Comparison of ENCODE assay signal across 25 cellular contexts in the genomic region with DNA sequence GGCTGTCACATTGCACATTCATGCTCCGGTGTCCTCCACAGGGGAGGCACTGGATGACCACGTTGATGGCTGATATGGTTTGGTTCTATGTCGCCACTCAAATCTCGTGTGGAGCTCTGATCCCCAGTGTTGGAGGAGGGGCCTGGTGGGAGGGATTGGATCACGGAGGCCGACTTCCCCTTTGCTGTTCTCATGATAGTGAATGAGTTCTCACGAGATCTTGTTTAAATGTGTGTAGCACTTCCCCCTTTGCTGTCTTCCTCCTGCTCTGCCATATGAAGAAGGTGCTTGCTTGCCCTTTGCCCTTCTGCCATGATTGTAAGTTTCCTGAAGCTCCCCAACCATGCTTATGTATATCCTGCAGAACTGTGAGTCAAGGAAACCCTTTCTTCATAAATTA. TPM values are rescaled to one million over a fixed set of nuclear protein-coding genes. Genes with fewer than 3 reads are reported as not detected.
DNase-seq lines count a peak whose midpoint lies in the region; ATAC-seq and TF ChIP-seq lines count a peak whose summit lies in the region.
"Had no signal": no experiment of that assay in that cellular context is flagged by ENCODE, and none has a peak within 500 bp of the region (broad histone marks: within the 10 kb centered on the region; RNA-seq: fewer than 3 reads in every experiment).

No MANE protein-coding gene starts in this region.

- TF ChIP-seq CTCF in colonic mucosa (IDR thresholded peaks at IDR 0.05) (no peak), HFFc6 (IDR thresholded peaks at IDR 0.05) (no peak)

- H3K36me3 Mint-ChIP-seq in HFFc6 (ENCODE audit: low read depth), result no peaks in the 10 kb centered on the region
- H3K36me3 Mint-ChIP-seq: activated naive CD8-positive, alpha-beta T cell treated with anti-CD3 and anti-CD28 coated beads for 36 hours had no signal

- peak overlapping the region; percentile 85 for H3K27ac ChIP-seq in colonic mucosa
- H3K27ac ChIP-seq: neutrophil, SJSA1 had no signal

- DNase-seq in SKM-1 treated with dmso at 0.1 percent for 144 hours (lab: John Stamatoyannopoulos, UW; ENCODE audit: unreplicated experiment) (peak; percentile 27), SKM-1 (lab: John Stamatoyannopoulos, UW; ENCODE audit: unreplicated experiment) (no peak), OCI-M2 (lab: John Stamatoyannopoulos, UW; ENCODE audit: unreplicated experiment) (peak; percentile 18), colonic mucosa (peak; percentile 59), DMS114 treated with DMSO at 0.1 percent for 48 hours (lab: John Stamatoyannopoulos, UW; ENCODE audit: unreplicated experiment) (no peak), Right ventricle myocardium inferior (ENCODE audit: missing footprints) (no peak), HFFc6 (no peak)
- DNase-seq: activated B cell treated with CpG ODN at 0.5 μM for 24 hours; activated effector memory CD4-positive, alpha-beta T cell treated with Interleukin-2 at 50 U/mL for 16 hours; activated naive CD8-positive, alpha-beta T cell treated with anti-CD3 and anti-CD28 coated beads for 36 hours; caudate nucleus; CD8-positive, alpha-beta memory T cell; DMS53; GDM1; kidney glomerular epithelial cell; NCI-H1048; NCI-H187 treated with DMSO at 0.1 percent for 48 hours; NCI-H748 treated with DMSO at 0.1 percent for 48 hours; trophoblast cell had no signal

- no peak overlapping the region for H3K4me3 Mint-ChIP-seq in HFFc6
- H3K4me3 Mint-ChIP-seq: activated B cell treated with CpG ODN at 0.5 μM for 24 hours; activated naive CD8-positive, alpha-beta T cell treated with anti-CD3 and anti-CD28 coated beads for 36 hours; CD8-positive, alpha-beta memory T cell; GM23338; T-helper 1 cell treated with Interleukin-12 subunit alpha and Interleukin-12 subunit beta and Interleukin-4 antibody, amounts not matched to agents 30 μg/mL and 1 μg/mL, for 36 hours had no signal

- peaks cover 10% of the 10 kb centered on the region for H3K27me3 ChIP-seq in colonic mucosa

- no peak overlapping the region for H3K27ac Mint-ChIP-seq in HFFc6
- H3K27ac Mint-ChIP-seq: activated B cell treated with CpG ODN at 0.5 μM for 24 hours; activated naive CD8-positive, alpha-beta T cell treated with anti-CD3 and anti-CD28 coated beads for 36 hours; CD8-positive, alpha-beta memory T cell; GM23338; T-helper 1 cell treated with Interleukin-12 subunit alpha and Interleukin-12 subunit beta and Interleukin-4 antibody, amounts not matched to agents 30 μg/mL and 1 μg/mL, for 36 hours had no signal

- H3K36me3 ChIP-seq in colonic mucosa, result no peaks in the 10 kb centered on the region
- H3K36me3 ChIP-seq: neutrophil, SJSA1 had no signal

- peaks cover 9% of the 10 kb centered on the region for H3K4me1 ChIP-seq in colonic mucosa

- peak overlapping the region; percentile 19 for H3K4me3 ChIP-seq in colonic mucosa
- H3K4me3 ChIP-seq: GM23338, SJSA1 had no signal

- intact Hi-C loops in colonic mucosa (cut with DNase I) (no loop called here), Right ventricle myocardium inferior (cut with DNase I) (no loop called here)

- ATAC-seq in Right ventricle myocardium inferior (no peak), GM18502 (IDR thresholded peaks at IDR 0.05; ENCODE audit: poor library complexity, unreplicated experiment) (no peak)
- ATAC-seq: GM23338 had no signal

- no peaks in the 10 kb centered on the region for H3K4me1 Mint-ChIP-seq in HFFc6 (ENCODE audit: low read depth)

- peak overlapping the region in 1 of 2 donors; percentile 83 for H3K9ac ChIP-seq in colonic mucosa (ENCODE audit: low read depth in 2 of 2, low read length in 2 of 2)

- peaks cover 35% of the 10 kb centered on the region for H3K27me3 Mint-ChIP-seq in HFFc6 (ENCODE audit: insufficient read depth)

- peaks cover 8% of the 10 kb centered on the region for H3K9me3 Mint-ChIP-seq in HFFc6
- H3K9me3 Mint-ChIP-seq: activated B cell treated with CpG ODN at 0.5 μM for 24 hours; activated naive CD8-positive, alpha-beta T cell treated with anti-CD3 and anti-CD28 coated beads for 36 hours; CD8-positive, alpha-beta memory T cell; T-helper 1 cell treated with Interleukin-12 subunit alpha and Interleukin-12 subunit beta and Interleukin-4 antibody, amounts not matched to agents 30 μg/mL and 1 μg/mL, for 36 hours had no signal

- H3K9me3 ChIP-seq in colonic mucosa, result no peaks in the 10 kb centered on the region
- H3K9me3 ChIP-seq: neutrophil, SJSA1 had no signal

RNA-seq across cellular contexts. Expression of gene NAT8L, which starts 22.3 kb away (rescaled TPM):
- total RNA-seq in colonic mucosa, result under 1 TPM; 0.11 to 0.17 TPM
- 1.1 TPM for total RNA-seq in Right ventricle myocardium inferior
- under 1 TPM in 5 of 6 experiments, not detected in 1; 0.05 to 0.14 (median 0.11) TPM for total RNA-seq in HFFc6 (2021; fragmentation: NEBNext Ultra II Directional; extraction: Animal tissue kit (Norgen Biotek cat#: 25700))
- total RNA-seq: HT-29, SJSA1 had no signal

RNA-seq across cellular contexts. Expression of gene NELFA, which starts 28.1 kb away (rescaled TPM):
- 10 to 100 TPM; 25.7 to 41.5 TPM for total RNA-seq in colonic mucosa
- 10.8 TPM for total RNA-seq in Right ventricle myocardium inferior
- 10 to 100 TPM; 19.2 to 21.2 (median 20.2) TPM for total RNA-seq in HFFc6 (2021; fragmentation: NEBNext Ultra II Directional; extraction: Animal tissue kit (Norgen Biotek cat#: 25700))

Comparison
In these comparisons a context has a peak if more than half of its experiments do, and no peak if none do; other contexts are left out.
1. DNase-seq: peak in SKM-1 treated with dmso at 0.1 percent for 144 hours (single experiment), OCI-M2 (single experiment) and colonic mucosa (single experiment); none in SKM-1 (single experiment), DMS114 treated with DMSO at 0.1 percent for 48 hours (single experiment), Right ventricle myocardium inferior (single experiment) and HFFc6 (single experiment).